ENCODE assay signal across 1 cellular context in the genomic region with DNA sequence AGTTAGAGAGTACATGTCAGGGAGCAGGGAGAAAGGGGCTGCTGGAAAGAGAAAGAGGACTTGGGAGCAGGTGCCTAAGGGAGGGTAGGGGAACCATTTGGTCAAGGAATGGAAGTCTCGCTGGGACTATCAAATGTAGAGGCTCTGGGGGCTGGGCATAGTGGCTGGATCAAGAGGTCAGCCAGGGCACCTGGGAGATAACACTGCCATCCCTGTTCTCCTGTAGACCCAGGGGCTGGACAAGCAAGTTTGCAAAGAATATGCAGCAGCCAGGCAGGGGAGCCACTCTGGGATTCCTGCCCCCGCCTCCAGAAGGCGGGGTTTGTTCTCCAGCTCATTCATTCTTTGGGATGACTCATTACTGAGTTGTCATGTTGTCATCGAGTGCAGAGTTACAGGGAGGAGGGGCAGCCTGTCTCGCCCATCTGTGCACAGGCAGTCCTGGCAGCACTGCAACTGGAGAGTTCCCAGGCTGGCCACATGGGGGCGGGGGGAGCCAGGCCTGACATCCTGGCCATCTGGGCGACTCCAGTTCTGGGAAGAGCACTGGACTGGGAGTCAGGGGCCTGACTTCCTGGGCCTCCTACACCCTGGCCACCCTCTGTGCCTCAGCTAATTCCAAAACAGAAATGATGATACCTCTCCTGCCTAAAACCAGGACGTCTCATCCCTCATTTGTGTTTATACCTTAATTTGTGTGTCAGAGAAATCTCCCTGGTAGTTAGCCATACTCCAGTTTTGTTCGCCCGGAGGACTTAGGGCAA.
TF ChIP-seq lines count a peak whose summit lies in the region.

No MANE protein-coding gene starts in this region.

TF ChIP-seq in K562, 482 proteins besides CTCF, POLR2A, EP300 and RAD21 (continued from another document and continues in another):
- TF ChIP-seq, protein P1, sequence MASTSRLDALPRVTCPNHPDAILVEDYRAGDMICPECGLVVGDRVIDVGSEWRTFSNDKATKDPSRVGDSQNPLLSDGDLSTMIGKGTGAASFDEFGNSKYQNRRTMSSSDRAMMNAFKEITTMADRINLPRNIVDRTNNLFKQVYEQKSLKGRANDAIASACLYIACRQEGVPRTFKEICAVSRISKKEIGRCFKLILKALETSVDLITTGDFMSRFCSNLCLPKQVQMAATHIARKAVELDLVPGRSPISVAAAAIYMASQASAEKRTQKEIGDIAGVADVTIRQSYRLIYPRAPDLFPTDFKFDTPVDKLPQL (IDR thresholded peaks at IDR 0.05; ENCODE audit: extremely low read depth, insufficient read length), result no peak
- TF ChIP-seq RBM14 (IDR thresholded peaks at IDR 0.05; ENCODE audit: borderline replicate concordance, insufficient read depth, low read depth, low read length) (no peak), ZNF311 (CRISPR knock-in tag; IDR thresholded peaks at IDR 0.05) (no peak), POLR2H (tag; IDR thresholded peaks at IDR 0.05; ENCODE audit: low read depth) (no peak), ZBED1 (IDR thresholded peaks at IDR 0.05) (no peak), ATF3 (IDR thresholded peaks at IDR 0.05) (peak; percentile 100), ATF3 (CRISPR knock-in tag; conservative IDR thresholded peaks at IDR 0.05) (peak; percentile 98), ZNF140 (CRISPR knock-in tag; IDR thresholded peaks at IDR 0.05) (no peak), TOE1 (IDR thresholded peaks at IDR 0.05; ENCODE audit: borderline replicate concordance) (no peak), TOE1 (CRISPR knock-in tag; IDR thresholded peaks at IDR 0.05; ENCODE audit: borderline replicate concordance, low read depth) (no peak), ZNF644 (tag; IDR thresholded peaks at IDR 0.05; ENCODE audit: low read depth) (no peak), SUPT5H (IDR thresholded peaks at IDR 0.05) (no peak), FOXK1 (CRISPR knock-in tag; IDR thresholded peaks at IDR 0.05; ENCODE audit: borderline replicate concordance) (no peak), MEF2D (tag; conservative IDR thresholded peaks at IDR 0.05; ENCODE audit: low read depth) (no peak), L3MBTL2 (IDR thresholded peaks at IDR 0.05) (peak; percentile 53), ZNF696 (CRISPR knock-in tag; conservative IDR thresholded peaks at IDR 0.05) (no peak), FOXK2 (conservative IDR thresholded peaks at IDR 0.05 in 1 of 2, IDR thresholded peaks at IDR 0.05 in 1 of 2; ENCODE audit: low read depth in 2 of 2) (peak; percentile 95 to 96), TFE3 (CRISPR knock-in tag; IDR thresholded peaks at IDR 0.05) (no peak), EZH2 (IDR thresholded peaks at IDR 0.05; ENCODE audit: borderline replicate concordance, low read depth, low read length) (no peak), PYGO2 (tag; IDR thresholded peaks at IDR 0.05) (no peak), NFIC (IDR thresholded peaks at IDR 0.05) (peak; percentile 61), CXXC5 (CRISPR knock-in tag; IDR thresholded peaks at IDR 0.05) (peak; percentile 20; the same call in 1 of the 2 replicates), ZNF707 (CRISPR knock-in tag; conservative IDR thresholded peaks at IDR 0.05) (no peak), HLTF (IDR thresholded peaks at IDR 0.05) (no peak), ZNF263 (CRISPR knock-in tag; IDR thresholded peaks at IDR 0.05; ENCODE audit: borderline replicate concordance) (peak; percentile 77; the same call in 1 of the 2 replicates), SMC3 (conservative IDR thresholded peaks at IDR 0.05; ENCODE audit: insufficient read depth, low read depth, low read length) (peak; percentile 92), XRCC4 (IDR thresholded peaks at IDR 0.05; ENCODE audit: extremely low read depth, insufficient read depth, insufficient read length) (no peak), RCOR1 (IDR thresholded peaks at IDR 0.05; ENCODE audit: borderline replicate concordance in 1 of 2, low read depth in 2 of 2, low read length in 2 of 2) (peak; percentile 66 to 86), PTBP1 (IDR thresholded peaks at IDR 0.05; ENCODE audit: low read depth, low read length) (no peak), FOXM1 (IDR thresholded peaks at IDR 0.05; ENCODE audit: low read depth) (no peak), FOXM1 (CRISPR knock-in tag; IDR thresholded peaks at IDR 0.05; ENCODE audit: low read depth) (no peak), BRCA1 (IDR thresholded peaks at IDR 0.05) (no peak), BRCA1 (CRISPR knock-in tag; IDR thresholded peaks at IDR 0.05) (no peak), EGR1 (conservative IDR thresholded peaks at IDR 0.05) (peak; percentile 40), KDM4B (IDR thresholded peaks at IDR 0.05; ENCODE audit: borderline replicate concordance in 2 of 2, low read depth in 1 of 2) (peak in 1 of 2 experiments; percentile 67; a peak in 1 of 4 replicates), FOSL1 (tag; conservative IDR thresholded peaks at IDR 0.05) (peak; percentile 99), SMARCE1 (IDR thresholded peaks at IDR 0.05) (peak; percentile 77), BRF1 (IDR thresholded peaks at IDR 0.05; ENCODE audit: borderline replicate concordance, extremely low read depth, insufficient read length) (no peak), TCF7L2 (IDR thresholded peaks at IDR 0.05; ENCODE audit: low read depth, low read length) (no peak), ZNF24 (IDR thresholded peaks at IDR 0.05) (peak; percentile 91)
- TF ChIP-seq, protein P2, sequence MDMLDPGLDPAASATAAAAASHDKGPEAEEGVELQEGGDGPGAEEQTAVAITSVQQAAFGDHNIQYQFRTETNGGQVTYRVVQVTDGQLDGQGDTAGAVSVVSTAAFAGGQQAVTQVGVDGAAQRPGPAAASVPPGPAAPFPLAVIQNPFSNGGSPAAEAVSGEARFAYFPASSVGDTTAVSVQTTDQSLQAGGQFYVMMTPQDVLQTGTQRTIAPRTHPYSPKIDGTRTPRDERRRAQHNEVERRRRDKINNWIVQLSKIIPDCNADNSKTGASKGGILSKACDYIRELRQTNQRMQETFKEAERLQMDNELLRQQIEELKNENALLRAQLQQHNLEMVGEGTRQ (CRISPR knock-in tag; IDR thresholded peaks at IDR 0.05), result no peak
- TF ChIP-seq, protein P3, sequence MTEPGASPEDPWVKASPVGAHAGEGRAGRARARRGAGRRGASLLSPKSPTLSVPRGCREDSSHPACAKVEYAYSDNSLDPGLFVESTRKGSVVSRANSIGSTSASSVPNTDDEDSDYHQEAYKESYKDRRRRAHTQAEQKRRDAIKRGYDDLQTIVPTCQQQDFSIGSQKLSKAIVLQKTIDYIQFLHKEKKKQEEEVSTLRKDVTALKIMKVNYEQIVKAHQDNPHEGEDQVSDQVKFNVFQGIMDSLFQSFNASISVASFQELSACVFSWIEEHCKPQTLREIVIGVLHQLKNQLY (CRISPR knock-in tag; conservative IDR thresholded peaks at IDR 0.05), result no peak
- TF ChIP-seq, protein P4, sequence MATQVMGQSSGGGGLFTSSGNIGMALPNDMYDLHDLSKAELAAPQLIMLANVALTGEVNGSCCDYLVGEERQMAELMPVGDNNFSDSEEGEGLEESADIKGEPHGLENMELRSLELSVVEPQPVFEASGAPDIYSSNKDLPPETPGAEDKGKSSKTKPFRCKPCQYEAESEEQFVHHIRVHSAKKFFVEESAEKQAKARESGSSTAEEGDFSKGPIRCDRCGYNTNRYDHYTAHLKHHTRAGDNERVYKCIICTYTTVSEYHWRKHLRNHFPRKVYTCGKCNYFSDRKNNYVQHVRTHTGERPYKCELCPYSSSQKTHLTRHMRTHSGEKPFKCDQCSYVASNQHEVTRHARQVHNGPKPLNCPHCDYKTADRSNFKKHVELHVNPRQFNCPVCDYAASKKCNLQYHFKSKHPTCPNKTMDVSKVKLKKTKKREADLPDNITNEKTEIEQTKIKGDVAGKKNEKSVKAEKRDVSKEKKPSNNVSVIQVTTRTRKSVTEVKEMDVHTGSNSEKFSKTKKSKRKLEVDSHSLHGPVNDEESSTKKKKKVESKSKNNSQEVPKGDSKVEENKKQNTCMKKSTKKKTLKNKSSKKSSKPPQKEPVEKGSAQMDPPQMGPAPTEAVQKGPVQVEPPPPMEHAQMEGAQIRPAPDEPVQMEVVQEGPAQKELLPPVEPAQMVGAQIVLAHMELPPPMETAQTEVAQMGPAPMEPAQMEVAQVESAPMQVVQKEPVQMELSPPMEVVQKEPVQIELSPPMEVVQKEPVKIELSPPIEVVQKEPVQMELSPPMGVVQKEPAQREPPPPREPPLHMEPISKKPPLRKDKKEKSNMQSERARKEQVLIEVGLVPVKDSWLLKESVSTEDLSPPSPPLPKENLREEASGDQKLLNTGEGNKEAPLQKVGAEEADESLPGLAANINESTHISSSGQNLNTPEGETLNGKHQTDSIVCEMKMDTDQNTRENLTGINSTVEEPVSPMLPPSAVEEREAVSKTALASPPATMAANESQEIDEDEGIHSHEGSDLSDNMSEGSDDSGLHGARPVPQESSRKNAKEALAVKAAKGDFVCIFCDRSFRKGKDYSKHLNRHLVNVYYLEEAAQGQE (CRISPR knock-in tag; IDR thresholded peaks at IDR 0.05; ENCODE audit: low read depth), result peak; percentile 53; the same call in 1 of the 2 replicates
- TF ChIP-seq, protein P5, sequence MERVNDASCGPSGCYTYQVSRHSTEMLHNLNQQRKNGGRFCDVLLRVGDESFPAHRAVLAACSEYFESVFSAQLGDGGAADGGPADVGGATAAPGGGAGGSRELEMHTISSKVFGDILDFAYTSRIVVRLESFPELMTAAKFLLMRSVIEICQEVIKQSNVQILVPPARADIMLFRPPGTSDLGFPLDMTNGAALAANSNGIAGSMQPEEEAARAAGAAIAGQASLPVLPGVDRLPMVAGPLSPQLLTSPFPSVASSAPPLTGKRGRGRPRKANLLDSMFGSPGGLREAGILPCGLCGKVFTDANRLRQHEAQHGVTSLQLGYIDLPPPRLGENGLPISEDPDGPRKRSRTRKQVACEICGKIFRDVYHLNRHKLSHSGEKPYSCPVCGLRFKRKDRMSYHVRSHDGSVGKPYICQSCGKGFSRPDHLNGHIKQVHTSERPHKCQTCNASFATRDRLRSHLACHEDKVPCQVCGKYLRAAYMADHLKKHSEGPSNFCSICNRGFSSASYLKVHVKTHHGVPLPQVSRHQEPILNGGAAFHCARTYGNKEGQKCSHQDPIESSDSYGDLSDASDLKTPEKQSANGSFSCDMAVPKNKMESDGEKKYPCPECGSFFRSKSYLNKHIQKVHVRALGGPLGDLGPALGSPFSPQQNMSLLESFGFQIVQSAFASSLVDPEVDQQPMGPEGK (CRISPR knock-in tag; IDR thresholded peaks at IDR 0.05; ENCODE audit: borderline replicate concordance), result no peak
- TF ChIP-seq, protein P6, sequence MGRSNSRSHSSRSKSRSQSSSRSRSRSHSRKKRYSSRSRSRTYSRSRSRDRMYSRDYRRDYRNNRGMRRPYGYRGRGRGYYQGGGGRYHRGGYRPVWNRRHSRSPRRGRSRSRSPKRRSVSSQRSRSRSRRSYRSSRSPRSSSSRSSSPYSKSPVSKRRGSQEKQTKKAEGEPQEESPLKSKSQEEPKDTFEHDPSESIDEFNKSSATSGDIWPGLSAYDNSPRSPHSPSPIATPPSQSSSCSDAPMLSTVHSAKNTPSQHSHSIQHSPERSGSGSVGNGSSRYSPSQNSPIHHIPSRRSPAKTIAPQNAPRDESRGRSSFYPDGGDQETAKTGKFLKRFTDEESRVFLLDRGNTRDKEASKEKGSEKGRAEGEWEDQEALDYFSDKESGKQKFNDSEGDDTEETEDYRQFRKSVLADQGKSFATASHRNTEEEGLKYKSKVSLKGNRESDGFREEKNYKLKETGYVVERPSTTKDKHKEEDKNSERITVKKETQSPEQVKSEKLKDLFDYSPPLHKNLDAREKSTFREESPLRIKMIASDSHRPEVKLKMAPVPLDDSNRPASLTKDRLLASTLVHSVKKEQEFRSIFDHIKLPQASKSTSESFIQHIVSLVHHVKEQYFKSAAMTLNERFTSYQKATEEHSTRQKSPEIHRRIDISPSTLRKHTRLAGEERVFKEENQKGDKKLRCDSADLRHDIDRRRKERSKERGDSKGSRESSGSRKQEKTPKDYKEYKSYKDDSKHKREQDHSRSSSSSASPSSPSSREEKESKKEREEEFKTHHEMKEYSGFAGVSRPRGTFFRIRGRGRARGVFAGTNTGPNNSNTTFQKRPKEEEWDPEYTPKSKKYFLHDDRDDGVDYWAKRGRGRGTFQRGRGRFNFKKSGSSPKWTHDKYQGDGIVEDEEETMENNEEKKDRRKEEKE (IDR thresholded peaks at IDR 0.05; ENCODE audit: borderline replicate concordance in 1 of 2, control insufficient read depth in 1 of 2, low read depth in 2 of 2, low read length in 1 of 2), result no peak
- TF ChIP-seq, protein P7, sequence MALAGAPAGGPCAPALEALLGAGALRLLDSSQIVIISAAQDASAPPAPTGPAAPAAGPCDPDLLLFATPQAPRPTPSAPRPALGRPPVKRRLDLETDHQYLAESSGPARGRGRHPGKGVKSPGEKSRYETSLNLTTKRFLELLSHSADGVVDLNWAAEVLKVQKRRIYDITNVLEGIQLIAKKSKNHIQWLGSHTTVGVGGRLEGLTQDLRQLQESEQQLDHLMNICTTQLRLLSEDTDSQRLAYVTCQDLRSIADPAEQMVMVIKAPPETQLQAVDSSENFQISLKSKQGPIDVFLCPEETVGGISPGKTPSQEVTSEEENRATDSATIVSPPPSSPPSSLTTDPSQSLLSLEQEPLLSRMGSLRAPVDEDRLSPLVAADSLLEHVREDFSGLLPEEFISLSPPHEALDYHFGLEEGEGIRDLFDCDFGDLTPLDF (CRISPR knock-in tag; IDR thresholded peaks at IDR 0.05), result no peak
